Comparison of ENCODE assay signal across 1 cellular context in the genomic region with DNA sequence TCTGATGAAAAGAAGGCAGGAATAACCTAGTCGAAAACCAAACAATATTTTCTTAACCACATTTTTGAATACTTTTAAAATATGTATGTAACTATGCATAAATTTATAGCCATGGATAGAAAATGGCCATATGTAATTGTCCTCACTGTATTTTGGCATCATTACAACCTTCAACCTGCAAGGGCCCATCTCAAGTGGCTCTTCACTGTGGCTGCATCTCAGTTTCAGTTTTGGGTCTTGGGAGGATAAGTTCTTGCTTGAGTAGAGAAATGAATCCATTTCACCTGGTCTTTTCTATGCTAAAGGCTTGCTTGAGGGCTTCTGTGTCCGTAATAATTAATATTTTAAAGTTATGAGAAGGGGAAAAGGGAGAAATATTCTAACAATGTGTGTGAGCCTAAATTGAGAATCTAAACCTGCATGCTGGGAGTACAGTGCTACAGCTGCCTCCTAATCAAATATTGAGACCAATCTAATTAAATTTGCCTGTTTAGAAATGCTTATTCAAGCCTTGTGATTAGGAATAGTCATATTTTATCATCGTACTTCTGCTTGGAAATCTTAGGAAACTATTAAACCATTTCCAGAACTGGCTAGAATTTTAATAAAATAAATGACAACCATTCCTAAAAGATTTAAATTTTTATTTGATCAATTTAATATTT.
TF ChIP-seq lines count a peak whose summit lies in the region.

No MANE protein-coding gene starts in this region.

TF ChIP-seq in GM12878, 131 proteins besides CTCF, POLR2A, EP300 and RAD21 (continued from another document):
- TF ChIP-seq, protein P1, sequence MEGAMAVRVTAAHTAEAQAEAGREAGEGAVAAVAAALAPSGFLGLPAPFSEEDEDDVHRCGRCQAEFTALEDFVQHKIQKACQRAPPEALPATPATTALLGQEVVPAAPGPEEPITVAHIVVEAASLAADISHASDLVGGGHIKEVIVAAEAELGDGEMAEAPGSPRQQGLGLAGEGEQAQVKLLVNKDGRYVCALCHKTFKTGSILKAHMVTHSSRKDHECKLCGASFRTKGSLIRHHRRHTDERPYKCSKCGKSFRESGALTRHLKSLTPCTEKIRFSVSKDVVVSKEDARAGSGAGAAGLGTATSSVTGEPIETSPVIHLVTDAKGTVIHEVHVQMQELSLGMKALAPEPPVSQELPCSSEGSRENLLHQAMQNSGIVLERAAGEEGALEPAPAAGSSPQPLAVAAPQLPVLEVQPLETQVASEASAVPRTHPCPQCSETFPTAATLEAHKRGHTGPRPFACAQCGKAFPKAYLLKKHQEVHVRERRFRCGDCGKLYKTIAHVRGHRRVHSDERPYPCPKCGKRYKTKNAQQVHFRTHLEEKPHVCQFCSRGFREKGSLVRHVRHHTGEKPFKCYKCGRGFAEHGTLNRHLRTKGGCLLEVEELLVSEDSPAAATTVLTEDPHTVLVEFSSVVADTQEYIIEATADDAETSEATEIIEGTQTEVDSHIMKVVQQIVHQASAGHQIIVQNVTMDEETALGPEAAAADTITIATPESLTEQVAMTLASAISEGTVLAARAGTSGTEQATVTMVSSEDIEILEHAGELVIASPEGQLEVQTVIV (IDR thresholded peaks at IDR 0.05; ENCODE audit: borderline replicate concordance, partially characterized antibody): no peak
- TF ChIP-seq NFYA (IDR thresholded peaks at IDR 0.05; ENCODE audit: borderline replicate concordance, low read depth, low read length): no peak
